8 cellular contexts compared by ENCODE assay signal in genomic region chr3:30353711-30354467, GRCh38.
DNase-seq lines count a peak whose midpoint lies in the region; ATAC-seq, FAIRE-seq and TF ChIP-seq lines count a peak whose summit lies in the region.

No MANE protein-coding gene starts in this region.

- H3K9me2 ChIP-seq in GM23338 (ENCODE audit: insufficient read depth) = no peaks in the 10 kb centered on the region

- no peak overlapping the region for H3K27ac Mint-ChIP-seq in GM23338

- H3K4me1 ChIP-seq in GM23338 (ENCODE audit: insufficient read depth) (no peaks in the 10 kb centered on the region), Peyer's patch (peaks cover 0 to 19% (median 8%) of the 10 kb centered on the region in 4 donors)

- no peaks in the 10 kb centered on the region for H3K36me3 Mint-ChIP-seq in GM23338 (ENCODE audit: low read depth)

- H3K36me3 ChIP-seq in GM23338 (ENCODE audit: insufficient read depth) = no peaks in the 10 kb centered on the region
- H3K36me3 ChIP-seq in Peyer's patch = no peaks in the 10 kb centered on the region
- no peaks in the 10 kb centered on the region for H3K36me3 ChIP-seq in bronchial epithelial cell (ENCODE audit: control insufficient read depth, insufficient read depth, low read length)
- no peaks in the 10 kb centered on the region for H3K36me3 ChIP-seq in WERI-Rb-1

- H3K27ac ChIP-seq in GM23338 (ENCODE audit: low read depth) (no peak overlapping the region), Peyer's patch (peak overlapping the region in 3 of 4 donors; percentile 23 to 51 (median 46)), WERI-Rb-1 (no peak overlapping the region)

- no peaks in the 10 kb centered on the region for H3K79me2 ChIP-seq in GM23338 (replicated peaks; ENCODE audit: insufficient read depth)

- ATAC-seq in GM23338 = no peak

- H3F3A ChIP-seq in GM23338 (replicated peaks; ENCODE audit: low read depth) = no peaks in the 10 kb centered on the region

- no peak for TF ChIP-seq POLR2A in Peyer's patch (IDR thresholded peaks at IDR 0.05)

- peak overlapping the region; percentile 81; the same call in 1 of the 2 replicates for H2AFZ ChIP-seq in GM23338

- no peak for TF ChIP-seq CTCF in GM12865 (IDR thresholded peaks at IDR 0.05; ENCODE audit: insufficient read depth, low read depth, low read length, missing control alignments)
- no peak for TF ChIP-seq CTCF in GM23338 (conservative IDR thresholded peaks at IDR 0.05; ENCODE audit: low read depth in 2 of 2)
- TF ChIP-seq CTCF in Peyer's patch (IDR thresholded peaks at IDR 0.05) = no peak
- TF ChIP-seq CTCF in bronchial epithelial cell (IDR thresholded peaks at IDR 0.05; ENCODE audit: insufficient read depth, low read length, severe bottlenecking) = no peak
- no peak for TF ChIP-seq CTCF in WERI-Rb-1 (IDR thresholded peaks at IDR 0.05; ENCODE audit: low read depth, low read length)

- DNase-seq in GM12865 (ENCODE audit: low read depth) (peak; percentile 57), GM23338 (ENCODE audit: low spot score) (no peak), Peyer's patch (peak in 2 of 3 donors; percentile 78 to 82), bronchial epithelial cell (ENCODE audit: low read depth) (peak; percentile 85), WERI-Rb-1 (no peak), H4 (ENCODE audit: low spot score) (no peak), EL (no peak)
- peak; percentile 20 to 39 for DNase-seq in stimulated activated CD8-positive, alpha-beta memory T cell treated with anti-CD3 and anti-CD28 coated beads, Interleukin-7, amount 100 ng/mL, for 4 hours (ENCODE audit: low read depth in 2 of 2)

- no peaks in the 10 kb centered on the region for H3K27me3 Mint-ChIP-seq in GM23338 (ENCODE audit: insufficient read depth, low read depth, poor library complexity)

- H3K9me3 ChIP-seq in Peyer's patch (no peaks in the 10 kb centered on the region), WERI-Rb-1 (ENCODE audit: severe bottlenecking) (no peaks in the 10 kb centered on the region)

- no peaks in the 10 kb centered on the region for H4K20me1 ChIP-seq in GM23338 (replicated peaks; ENCODE audit: insufficient read depth)

- H3K4me3 ChIP-seq in GM12865 (ENCODE audit: low read depth, low read length) (no peak overlapping the region), GM23338 (no peak overlapping the region), Peyer's patch (no peak overlapping the region), bronchial epithelial cell (ENCODE audit: low read depth, low read length) (no peak overlapping the region), WERI-Rb-1 (ENCODE audit: low read depth, low read length) (no peak overlapping the region)

- FAIRE-seq in bronchial epithelial cell (lab: Jason Lieb, UNC) = no peak

- no peak overlapping the region for H3K4me2 ChIP-seq in GM23338

- no peak overlapping the region for H3K4me3 Mint-ChIP-seq in GM23338

- H3K27me3 ChIP-seq in GM23338 (ENCODE audit: insufficient read depth) (no peaks in the 10 kb centered on the region), Peyer's patch (no peaks in the 10 kb centered on the region), bronchial epithelial cell (ENCODE audit: control insufficient read depth, insufficient read depth, low read length) (no peaks in the 10 kb centered on the region), WERI-Rb-1 (ENCODE audit: insufficient read depth, low read depth, severe bottlenecking) (no peaks in the 10 kb centered on the region)

- H3K9me3 Mint-ChIP-seq in GM23338 = no peaks in the 10 kb centered on the region

- peaks cover 10% of the 10 kb centered on the region; the same call in 2 of the 3 replicates for H3K4me1 Mint-ChIP-seq in GM23338

TF ChIP-seq in GM23338, 12 proteins besides CTCF, POLR2A, EP300 and RAD21 (continues in another document):
- TF ChIP-seq POLR2AphosphoS5 (IDR thresholded peaks at IDR 0.05; ENCODE audit: low read depth) = no peak
- no peak for TF ChIP-seq NANOG (IDR thresholded peaks at IDR 0.05; ENCODE audit: borderline replicate concordance)
- TF ChIP-seq ZNF462 (CRISPR knock-in tag; IDR thresholded peaks at IDR 0.05) = no peak
- TF ChIP-seq STAT1 (IDR thresholded peaks at IDR 0.05; ENCODE audit: unreplicated experiment) = no peak
- no peak for TF ChIP-seq ETS1 (IDR thresholded peaks at IDR 0.05)
- no peak for TF ChIP-seq EZH2 (IDR thresholded peaks at IDR 0.05; ENCODE audit: low read depth, unreplicated experiment)
- TF ChIP-seq JUNB (IDR thresholded peaks at IDR 0.05; ENCODE audit: unreplicated experiment) = no peak

Comparison
In these comparisons a context has a peak if more than half of its experiments do, and no peak if none do; other contexts are left out.
1. DNase-seq: peak in GM12865 (single experiment), Peyer's patch (2 of 3), bronchial epithelial cell (single experiment) and stimulated activated CD8-positive, alpha-beta memory T cell treated with anti-CD3 and anti-CD28 coated beads, Interleukin-7, amount 100 ng/mL, for 4 hours (2 of 2); none in GM23338 (single experiment), WERI-Rb-1 (single experiment), H4 (single experiment) and EL (single experiment).
2. H3K27ac ChIP-seq: peak in Peyer's patch (3 of 4); none in GM23338 (single experiment) and WERI-Rb-1 (single experiment).